8 cellular contexts compared by ENCODE assay signal in the genomic region with DNA sequence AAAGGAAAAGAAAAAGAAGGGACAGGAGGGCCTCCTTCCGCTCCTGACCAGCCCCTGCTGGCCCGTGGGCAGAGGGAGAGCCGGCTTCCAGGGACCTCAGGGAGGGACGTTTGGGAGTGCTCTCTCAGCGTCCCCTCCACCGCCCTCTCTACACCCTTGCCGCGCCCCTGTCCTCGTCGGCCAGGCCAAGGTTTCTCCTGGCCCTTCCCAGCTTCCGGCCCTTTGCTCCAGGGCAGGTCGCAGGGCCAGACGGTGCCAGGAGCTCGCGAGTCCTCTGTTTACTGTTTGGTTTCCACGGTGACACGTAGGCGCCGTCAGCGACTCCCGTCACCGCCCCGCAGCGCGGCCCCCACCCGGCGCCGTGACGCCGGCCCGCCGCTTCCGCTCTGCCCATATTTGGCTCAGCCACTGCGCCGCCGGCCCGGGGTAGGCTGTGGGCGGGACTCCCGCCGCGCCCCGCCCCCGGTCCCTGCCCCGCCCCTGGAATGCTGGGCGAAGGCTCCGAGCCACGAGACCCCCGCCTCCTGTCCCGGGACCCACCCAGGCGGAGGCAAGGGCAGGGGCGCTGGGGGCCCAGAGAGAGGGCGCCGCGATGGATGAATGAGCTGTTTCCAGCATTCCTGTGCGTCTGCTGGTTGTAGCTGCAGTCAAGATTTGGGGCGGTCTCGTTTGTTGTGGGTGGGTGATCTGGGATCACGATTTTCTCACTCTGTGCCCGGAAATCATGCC. TPM values are rescaled to one million over a fixed set of nuclear protein-coding genes. Genes with fewer than 3 reads are reported as not detected.
DNase-seq lines count a peak whose midpoint lies in the region; ATAC-seq, FAIRE-seq and TF ChIP-seq lines count a peak whose summit lies in the region.

No MANE protein-coding gene starts in this region.

- FAIRE-seq in GM12891 (lab: Jason Lieb, UNC) = peak; percentile 98

- H3K9me3 ChIP-seq in adipocyte (ENCODE audit: control insufficient read depth, low read length) (no peaks in the 10 kb centered on the region), transverse colon (no peaks in the 10 kb centered on the region)

- WGBS in transverse colon (ENCODE audit: low coverage in 1 of 2), 2 donors = 1 to 20% methylated on average over 2 to 16 of the region's 59 CpGs

- in situ Hi-C loops in transverse colon (cut with MboI; ENCODE audit: low pct_ligation_motif_present in 1 of 4, low pct_unique_long_range_greater_than_20kb in 1 of 4, low sequenced_read_pairs in 3 of 4) = no loop called here

- peaks cover 5% of the 10 kb centered on the region for H3K27me3 ChIP-seq in adipocyte (replicated peaks; ENCODE audit: control insufficient read depth, insufficient read depth, low read length)
- H3K27me3 ChIP-seq in transverse colon = no peaks in the 10 kb centered on the region

- H3K27ac ChIP-seq in transverse colon = peak overlapping the region; percentile 91 to 98 (median 92)

- peak; percentile 94 for TF ChIP-seq EP300 in transverse colon (IDR thresholded peaks at IDR 0.05; ENCODE audit: low read depth)

- peak in 1 of 5 experiments; percentile 18 for TF ChIP-seq CTCF in transverse colon (IDR thresholded peaks at IDR 0.05)

- peak; percentile 99 for DNase-seq in GM12891 (ENCODE audit: insufficient read length, low spot score)
- peak; percentile 86 for DNase-seq in NCI-H146 (lab: John Stamatoyannopoulos, UW)
- DNase-seq in SW480 (ENCODE audit: low spot score) = peak; percentile 96
- peak; percentile 99 for DNase-seq in adipocyte (ENCODE audit: low read depth)
- peak; percentile 99 for DNase-seq in cardiac septum (ENCODE audit: low spot score)
- DNase-seq in pons (ENCODE audit: low spot score) = peak; percentile 92
- peak; percentile 97 for DNase-seq in transverse colon

- H3K9ac ChIP-seq in adipocyte (ENCODE audit: low read length) = peak overlapping the region; percentile 89

- H3K36me3 ChIP-seq in adipocyte (ENCODE audit: control insufficient read depth, insufficient read depth, low read length, severe bottlenecking) (no peaks in the 10 kb centered on the region), transverse colon (no peaks in the 10 kb centered on the region)

- TF ChIP-seq POLR2A in GM12891 (IDR thresholded peaks at IDR 0.05; ENCODE audit: low read depth, low read length) (no peak), transverse colon (IDR thresholded peaks at IDR 0.05) (peak; percentile 75)

- intact Hi-C loops in cardiac septum (cut with DNase I) (loop anchor here (1.0 to 5.0 kb wide), 4 partner anchors 17 to 117 kb away; partner anchors contain the start of gene TMED10), transverse colon (cut with DNase I; ENCODE audit: low total_unique reads) (no loop called here)

- peak; percentile 97 for ATAC-seq in HG02852 (IDR thresholded peaks at IDR 0.05; ENCODE audit: unreplicated experiment)

- H3K4me3 ChIP-seq in adipocyte (ENCODE audit: low read length) (peak overlapping the region; percentile 88), transverse colon (peak overlapping the region; percentile 30 to 67 (median 46))

- H3K4me1 ChIP-seq in adipocyte (ENCODE audit: control insufficient read depth, insufficient read depth, low read length) (peaks cover 45% of the 10 kb centered on the region), transverse colon (peaks cover 18 to 34% (median 26%) of the 10 kb centered on the region in 4 donors)

TF ChIP-seq in GM12891, 5 proteins besides CTCF, POLR2A, EP300 and RAD21:
- TF ChIP-seq POU2F2 (IDR thresholded peaks at IDR 0.05; ENCODE audit: low read depth, low read length) = no peak
- peak; percentile 18 for TF ChIP-seq PAX5 (IDR thresholded peaks at IDR 0.05; ENCODE audit: insufficient read depth, low read length, severe bottlenecking)

RNA-seq across cellular contexts. Expression of gene FOS, which starts 15.5 kb away (rescaled TPM):
- polyA plus RNA-seq in GM12891 (2012; ENCODE audit: low read depth, missing spikeins) = 6.8 TPM
- 25.8 TPM for total RNA-seq in cardiac septum
- 1,000 to 10,000 TPM in 2 of 4 donors, 100 to 1,000 TPM in 2; 345 to 1,356 (median 884) TPM for total RNA-seq in transverse colon

Comparison
In these comparisons a context has a peak if more than half of its experiments do, and no peak if none do; other contexts are left out.
1. Peak in every context shown above with its lines: DNase-seq, ATAC-seq, H3K4me3 ChIP-seq and H3K27ac ChIP-seq.
2. RNA of gene FOS, which starts 15.5 kb away (total RNA-seq): 345 to 1,356 TPM in transverse colon; 25.8 TPM in cardiac septum (single experiment); every median in the first group is over 10 times any median in the second.